Comparison of ENCODE assay signal across 1 cellular context in the genomic region with DNA sequence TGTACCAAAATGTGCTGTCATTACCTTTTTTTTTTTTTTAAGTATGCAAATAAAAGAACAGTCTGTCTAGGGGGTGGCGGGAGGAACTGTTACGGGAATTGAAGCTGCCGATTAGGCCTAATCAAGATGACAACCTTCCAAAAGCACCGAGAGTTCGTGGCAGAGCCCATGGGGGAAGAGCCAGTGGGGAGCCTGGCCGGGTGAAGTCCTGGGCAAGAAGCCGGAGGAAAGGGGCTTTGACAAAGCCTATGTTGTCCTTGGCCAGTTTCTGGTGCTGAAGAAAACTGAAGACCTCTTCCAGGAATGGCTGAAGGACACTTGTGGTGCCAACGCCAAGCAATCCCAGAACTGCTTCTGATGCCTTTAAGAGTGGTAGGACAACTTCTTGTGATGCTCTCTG.
TF ChIP-seq lines count a peak whose summit lies in the region.

No MANE protein-coding gene starts in this region.

TF ChIP-seq in IMR-90, 13 proteins besides CTCF, POLR2A, EP300 and RAD21 (continued from another document):
- TF ChIP-seq NFE2L2 (IDR thresholded peaks at IDR 0.05; ENCODE audit: low read depth, low read length) (no peak), RFX5 (IDR thresholded peaks at IDR 0.05; ENCODE audit: low read depth, low read length) (no peak), CHD1 (IDR thresholded peaks at IDR 0.05; ENCODE audit: low read depth, low read length) (no peak)
- TF ChIP-seq, protein P1, sequence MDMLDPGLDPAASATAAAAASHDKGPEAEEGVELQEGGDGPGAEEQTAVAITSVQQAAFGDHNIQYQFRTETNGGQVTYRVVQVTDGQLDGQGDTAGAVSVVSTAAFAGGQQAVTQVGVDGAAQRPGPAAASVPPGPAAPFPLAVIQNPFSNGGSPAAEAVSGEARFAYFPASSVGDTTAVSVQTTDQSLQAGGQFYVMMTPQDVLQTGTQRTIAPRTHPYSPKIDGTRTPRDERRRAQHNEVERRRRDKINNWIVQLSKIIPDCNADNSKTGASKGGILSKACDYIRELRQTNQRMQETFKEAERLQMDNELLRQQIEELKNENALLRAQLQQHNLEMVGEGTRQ (IDR thresholded peaks at IDR 0.05; ENCODE audit: low read depth, low read length), result no peak
- TF ChIP-seq, protein P2, sequence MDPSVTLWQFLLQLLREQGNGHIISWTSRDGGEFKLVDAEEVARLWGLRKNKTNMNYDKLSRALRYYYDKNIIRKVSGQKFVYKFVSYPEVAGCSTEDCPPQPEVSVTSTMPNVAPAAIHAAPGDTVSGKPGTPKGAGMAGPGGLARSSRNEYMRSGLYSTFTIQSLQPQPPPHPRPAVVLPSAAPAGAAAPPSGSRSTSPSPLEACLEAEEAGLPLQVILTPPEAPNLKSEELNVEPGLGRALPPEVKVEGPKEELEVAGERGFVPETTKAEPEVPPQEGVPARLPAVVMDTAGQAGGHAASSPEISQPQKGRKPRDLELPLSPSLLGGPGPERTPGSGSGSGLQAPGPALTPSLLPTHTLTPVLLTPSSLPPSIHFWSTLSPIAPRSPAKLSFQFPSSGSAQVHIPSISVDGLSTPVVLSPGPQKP (IDR thresholded peaks at IDR 0.05; ENCODE audit: borderline replicate concordance, low read depth, low read length), result no peak
